In genomic region chr5:6585168-6585567, GRCh38 we compare ENCODE assay signal across 17 cellular contexts. TPM values are rescaled to one million over a fixed set of nuclear protein-coding genes. Genes with fewer than 3 reads are reported as not detected.
A peak's percentile ranks its signal among the peaks of the same experiment; 100 is the strongest.
DNase-seq lines count a peak whose midpoint lies in the region; ATAC-seq and TF ChIP-seq lines count a peak whose summit lies in the region.
"Had no signal": no experiment of that assay in that cellular context is flagged by ENCODE, and none has a peak within 500 bp of the region (broad histone marks: within the 10 kb centered on the region; RNA-seq: fewer than 3 reads in every experiment).

No MANE protein-coding gene starts in this region.

- no peak overlapping the region for H3K27ac ChIP-seq in right atrium auricular region
- H3K27ac ChIP-seq in lung (ENCODE audit: low read depth in 1 of 2, low read length in 1 of 2), result no peak overlapping the region
- H3K27ac ChIP-seq in CD4-positive, alpha-beta memory T cell (ENCODE audit: low read depth, low read length), result no peak overlapping the region
- H3K27ac ChIP-seq: BLaER1, PC-9 had no signal

- H3K4me1 Mint-ChIP-seq in endothelial cell (ENCODE audit: unreplicated experiment), result peaks cover 13% of the 10 kb centered on the region
- H3K4me1 Mint-ChIP-seq in CD4-positive, alpha-beta memory T cell, result peaks cover 0 to 5% (median 3%) of the 10 kb centered on the region in 4 donors

- H3K9me3 ChIP-seq in right atrium auricular region (no peaks in the 10 kb centered on the region), lung (ENCODE audit: control insufficient read depth in 2 of 2, insufficient read depth in 1 of 2, low read length in 1 of 2) (peaks cover 0 to 9% of the 10 kb centered on the region in 2 donors)
- H3K9me3 ChIP-seq in CD4-positive, alpha-beta memory T cell (ENCODE audit: control insufficient read depth in 1 of 2, low read length in 2 of 2), result no peaks in the 10 kb centered on the region

- DNase-seq in right atrium auricular region (ENCODE audit: low spot score), result peak; percentile 32
- DNase-seq in cardiac septum (ENCODE audit: low spot score), result no peak
- DNase-seq in endothelial cell (ENCODE audit: low spot score), result no peak
- peak; percentile 7 for DNase-seq in lung (ENCODE audit: low spot score)
- DNase-seq in medulla oblongata (ENCODE audit: extremely low spot score), result no peak
- DNase-seq in CD4-positive, alpha-beta memory T cell, result no peak
- no peak for DNase-seq in left colon
- DNase-seq in NCI-H748 treated with DMSO at 0.1 percent for 48 hours (lab: John Stamatoyannopoulos, UW), result no peak
- DNase-seq: DMS79 treated with DMSO at 0.1 percent for 48 hours, NCI-H1436, NCI-H2029, NCI-H2171, NCI-H446, NCI-H69, PC-9 had no signal

- H3K27ac Mint-ChIP-seq in endothelial cell (ENCODE audit: unreplicated experiment), result no peak overlapping the region
- no peak overlapping the region for H3K27ac Mint-ChIP-seq in CD4-positive, alpha-beta memory T cell

- POLR2A ChIA-PET in CD4-positive, alpha-beta memory T cell (lab: Charles Lee; ENCODE audit: partially characterized antibody), result no interaction called here

- peak overlapping the region; percentile 57 for H3K4me3 Mint-ChIP-seq in endothelial cell (ENCODE audit: unreplicated experiment)
- H3K4me3 Mint-ChIP-seq in CD4-positive, alpha-beta memory T cell, result no peak overlapping the region

- H3K27me3 ChIP-seq in right atrium auricular region (no peaks in the 10 kb centered on the region), lung (ENCODE audit: control insufficient read depth, insufficient read depth) (no peaks in the 10 kb centered on the region)
- peaks cover 8% of the 10 kb centered on the region for H3K27me3 ChIP-seq in CD4-positive, alpha-beta memory T cell (ENCODE audit: insufficient read depth, low read length)

- intact Hi-C loops in cardiac septum (cut with DNase I) (no loop called here), left colon (cut with DNase I, micrococcal nuclease) (no loop called here)
- intact Hi-C loops in CD4-positive, alpha-beta memory T cell (cut with micrococcal nuclease), result no loop called here

- peaks cover 0 to 7% of the 10 kb centered on the region in 2 donors for H3K4me1 ChIP-seq in right atrium auricular region
- H3K4me1 ChIP-seq in lung (ENCODE audit: control insufficient read depth in 2 of 2, insufficient read depth in 2 of 2, low read length in 2 of 2), result peaks cover 0 to 4% of the 10 kb centered on the region in 2 donors
- no peaks in the 10 kb centered on the region for H3K4me1 ChIP-seq in CD4-positive, alpha-beta memory T cell (ENCODE audit: insufficient read depth, low read length)
- H3K4me1 ChIP-seq: BLaER1 had no signal

- TF ChIP-seq CTCF in right atrium auricular region (IDR thresholded peaks at IDR 0.05) (no peak), endothelial cell (IDR thresholded peaks at IDR 0.05; ENCODE audit: unreplicated experiment) (no peak), lung (IDR thresholded peaks at IDR 0.05; ENCODE audit: control extremely low read depth, extremely low read depth) (no peak)

- peaks cover 11% of the 10 kb centered on the region for H3K27me3 Mint-ChIP-seq in endothelial cell (ENCODE audit: unreplicated experiment)
- peaks cover 30 to 38% of the 10 kb centered on the region in 2 donors for H3K27me3 Mint-ChIP-seq in CD4-positive, alpha-beta memory T cell

- ATAC-seq in lung (ENCODE audit: insufficient read depth, low FRiP score) (no peak), left colon (no peak)
- ATAC-seq: GM12878 had no signal

- no peak overlapping the region for H3K4me3 ChIP-seq in right atrium auricular region
- no peak overlapping the region for H3K4me3 ChIP-seq in lung
- H3K4me3 ChIP-seq in CD4-positive, alpha-beta memory T cell (ENCODE audit: low read length in 2 of 2), result no peak overlapping the region
- H3K4me3 ChIP-seq: BLaER1, GM12878, PC-9 had no signal

- H3K9me3 Mint-ChIP-seq in endothelial cell (ENCODE audit: unreplicated experiment), result no peaks in the 10 kb centered on the region
- no peaks in the 10 kb centered on the region for H3K9me3 Mint-ChIP-seq in CD4-positive, alpha-beta memory T cell

- CTCF ChIA-PET in CD4-positive, alpha-beta memory T cell (lab: Charles Lee; ENCODE audit: partially characterized antibody), result no interaction called here

- no peaks in the 10 kb centered on the region for H3K36me3 Mint-ChIP-seq in endothelial cell (ENCODE audit: low read depth, unreplicated experiment)
- no peaks in the 10 kb centered on the region for H3K36me3 Mint-ChIP-seq in CD4-positive, alpha-beta memory T cell

- no peaks in the 10 kb centered on the region for H3K36me3 ChIP-seq in right atrium auricular region
- no peaks in the 10 kb centered on the region for H3K36me3 ChIP-seq in lung (ENCODE audit: control insufficient read depth in 2 of 2, insufficient read depth in 2 of 2, low read length in 2 of 2)
- no peaks in the 10 kb centered on the region for H3K36me3 ChIP-seq in CD4-positive, alpha-beta memory T cell (ENCODE audit: insufficient read depth, low read length)
- H3K36me3 ChIP-seq: BLaER1 had no signal

- WGBS in lung, 2 donors, result 57 to 58% methylated on average over 6 of the region's 6 CpGs

RNA-seq across cellular contexts. Expression of gene NSUN2, which starts 47.7 kb away (rescaled TPM):
- total RNA-seq in right atrium auricular region (10 to 100 TPM; 21.2 to 21.4 TPM), cardiac septum (39.9 TPM), endothelial cell (ENCODE audit: unreplicated experiment) (70.2 TPM), lung (10 to 100 TPM; 43.8 to 52.7 TPM), left colon (10 to 100 TPM; 49.2 to 56.7 TPM)
- 10 to 100 TPM; 36.6 to 44.3 TPM for polyA plus RNA-seq in lung
- total RNA-seq in CD4-positive, alpha-beta memory T cell, result 10 to 100 TPM; 78.0 to 81.6 TPM
- polyA plus RNA-seq in CD4-positive, alpha-beta memory T cell, result 10 to 100 TPM; 22.6 to 42.6 TPM

RNA-seq across cellular contexts. Expression of gene SRD5A1, which starts 48.1 kb away (rescaled TPM):
- total RNA-seq in right atrium auricular region (1 to 10 TPM in 1 of 2 donors, under 1 TPM in 1; 0.67 to 1.2 TPM), cardiac septum (4.2 TPM), endothelial cell (ENCODE audit: unreplicated experiment) (21.6 TPM), lung (10 to 100 TPM in 1 of 2 donors, 1 to 10 TPM in 1; 5.5 to 14.4 TPM), left colon (10 to 100 TPM; 16.3 to 18.9 TPM)
- polyA plus RNA-seq in lung, result 1 to 10 TPM; 2.6 to 9.2 TPM
- 1 to 10 TPM; 7.8 to 9.2 TPM for total RNA-seq in CD4-positive, alpha-beta memory T cell
- polyA plus RNA-seq in CD4-positive, alpha-beta memory T cell, result 10 to 100 TPM in 1 of 2 donors, 1 to 10 TPM in 1; 5.4 to 11.2 TPM

Comparison
In these comparisons a context has a peak if more than half of its experiments do, and no peak if none do; other contexts are left out.
1. DNase-seq: peak in right atrium auricular region (single experiment) and lung (single experiment); none in cardiac septum (single experiment), endothelial cell (single experiment), medulla oblongata (single experiment), CD4-positive, alpha-beta memory T cell (0 of 5), left colon (0 of 2) and NCI-H748 treated with DMSO at 0.1 percent for 48 hours (single experiment).